In the genomic region with DNA sequence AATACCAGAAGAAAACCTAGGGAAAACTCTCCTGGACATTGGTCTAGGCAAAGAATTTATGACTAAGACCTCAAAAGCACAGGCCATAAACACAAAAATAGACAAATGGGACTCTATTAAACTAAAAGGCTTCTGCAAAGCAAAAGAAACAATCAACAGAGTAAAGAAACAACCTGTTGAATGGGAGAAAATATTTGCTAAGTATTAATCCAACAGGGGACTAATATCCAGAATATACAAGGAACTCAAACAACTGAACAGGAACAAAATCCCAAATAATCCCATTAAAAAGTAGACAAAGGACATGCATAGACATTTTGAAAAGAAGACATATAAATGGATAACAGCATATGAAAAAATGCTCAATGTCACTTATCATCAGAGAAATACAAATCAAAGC, we compare ENCODE assay signal across 34 cellular contexts.
"Had no signal": no experiment of that assay in that cellular context is flagged by ENCODE, and none has a peak within 500 bp of the region (broad histone marks: within the 10 kb centered on the region; RNA-seq: fewer than 3 reads in every experiment).

No MANE protein-coding gene starts in this region.

- H3K36me3 ChIP-seq: MG63 had no signal

- DNase-seq: Karpas-422, Kasumi-1, MG63, MM.1S, MV-4-11, NCI-H1048, NCI-H1092, NCI-H1092 treated with DMSO at 0.1 percent for 48 hours, NCI-H1105, NCI-H1105 treated with DMSO at 0.1 percent for 48 hours, NCI-H1417, NCI-H1417 treated with DMSO at 0.1 percent for 48 hours, NCI-H1436, NCI-H1436 treated with DMSO at 0.1 percent for 48 hours, NCI-H146, NCI-H1694, NCI-H1694 treated with DMSO at 0.1 percent for 48 hours, NCI-H187, NCI-H187 treated with DMSO at 0.1 percent for 48 hours, NCI-H1930, NCI-H2029, NCI-H2029 treated with DMSO at 0.1 percent for 48 hours, NCI-H2081, NCI-H2081 treated with DMSO at 0.1 percent for 48 hours, NCI-H2107, NCI-H2171, NCI-H2171 treated with DMSO at 0.1 percent for 48 hours, NCI-H2227 treated with DMSO at 0.1 percent for 48 hours, NCI-H226, NCI-H345, NCI-H446, NCI-H446 treated with DMSO at 0.1 percent for 48 hours, NCI-H510A, NCI-H510A treated with DMSO at 0.1 percent for 48 hours had no signal

- H3K9me3 ChIP-seq: MG63 had no signal

- H3K4me3 ChIP-seq: MG63 had no signal
